ENCODE assay signal across 17 cellular contexts in the genomic region with DNA sequence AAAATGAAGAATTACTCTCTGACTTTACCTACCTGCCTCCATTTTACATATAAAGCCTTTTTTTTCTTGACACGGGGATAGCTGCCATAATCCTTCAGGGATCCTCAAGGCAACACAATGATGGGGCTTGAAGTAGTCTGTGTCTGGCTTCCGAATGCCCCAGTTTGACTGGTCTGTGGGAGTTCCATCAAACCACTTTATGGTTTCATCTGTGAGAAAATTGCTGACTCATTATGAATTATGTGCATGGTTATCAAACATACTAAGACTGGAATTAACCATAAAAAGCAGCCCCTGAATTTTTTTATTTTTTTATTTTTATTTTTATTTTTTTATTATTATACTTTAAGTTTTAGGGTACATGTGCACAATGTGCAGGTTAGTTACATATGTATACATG. TPM values are rescaled to one million over a fixed set of nuclear protein-coding genes. Genes with fewer than 3 reads are reported as not detected.
A peak's percentile ranks its signal among the peaks of the same experiment; 100 is the strongest.
DNase-seq lines count a peak whose midpoint lies in the region; ATAC-seq, FAIRE-seq and TF ChIP-seq lines count a peak whose summit lies in the region.
"Had no signal": no experiment of that assay in that cellular context is flagged by ENCODE, and none has a peak within 500 bp of the region (broad histone marks: within the 10 kb centered on the region; RNA-seq: fewer than 3 reads in every experiment).

No MANE protein-coding gene starts in this region.

- peaks cover 27% of the 10 kb centered on the region for H3K4me1 ChIP-seq in ACC112 (ENCODE audit: control insufficient read depth, insufficient read depth, low read length, unreplicated experiment)
- H3K4me1 ChIP-seq in IMR-90 (ENCODE audit: control insufficient read depth, insufficient read depth, low read length): no peaks in the 10 kb centered on the region
- H3K4me1 ChIP-seq in astrocyte (ENCODE audit: insufficient read depth, low read length): no peaks in the 10 kb centered on the region

- DNase-seq in IMR-90 (no peak), astrocyte (ENCODE audit: low read depth) (peak; percentile 2), osteocyte (ENCODE audit: extremely low spot score, unreplicated experiment) (no peak), dedifferentiated amniotic fluid mesenchymal stem cell (ENCODE audit: extremely low spot score) (no peak), Right ventricle myocardium superior (no peak)
- DNase-seq: CD8-positive, alpha-beta T cell; COR-L47; DND-41; GF-D8; GM23248; H7 had no signal

- H4K20me1 ChIP-seq in IMR-90 (ENCODE audit: insufficient read depth, low read length): no peaks in the 10 kb centered on the region
- H4K20me1 ChIP-seq in astrocyte (ENCODE audit: insufficient read depth, low read length): no peaks in the 10 kb centered on the region

- no peak overlapping the region for H2BK20ac ChIP-seq in IMR-90 (ENCODE audit: low read depth, low read length)

- H2AFZ ChIP-seq in ACC112 (ENCODE audit: low read length, unreplicated experiment): peak overlapping the region; percentile 79
- H2AFZ ChIP-seq in IMR-90 (replicated peaks; ENCODE audit: low read length, poor library complexity): no peak overlapping the region
- no peak overlapping the region for H2AFZ ChIP-seq in astrocyte (ENCODE audit: low read depth, low read length)
- H2AFZ ChIP-seq: GM23248 had no signal

- TF ChIP-seq CTCF in IMR-90 (conservative IDR thresholded peaks at IDR 0.05; ENCODE audit: low read depth, low read length) (no peak), astrocyte (IDR thresholded peaks at IDR 0.05; ENCODE audit: insufficient read depth, low read depth, low read length) (no peak), osteocyte (IDR thresholded peaks at IDR 0.05) (no peak)

- H3K9me3 ChIP-seq in IMR-90 (ENCODE audit: control insufficient read depth, insufficient read depth, low read length) (no peaks in the 10 kb centered on the region), astrocyte (ENCODE audit: insufficient read depth, low read depth, low read length) (no peaks in the 10 kb centered on the region)

- no peak overlapping the region; the same call in 1 of the 2 replicates for H3K18ac ChIP-seq in IMR-90 (ENCODE audit: low read depth, low read length)

- H3K4me3 ChIP-seq in ACC112 (ENCODE audit: low read depth, low read length) (no peak overlapping the region), IMR-90 (ENCODE audit: insufficient read depth, low read depth, low read length) (no peak overlapping the region), astrocyte (ENCODE audit: insufficient read depth, low read depth, low read length) (no peak overlapping the region)
- H3K4me3 ChIP-seq: GM23248 had no signal

- no peaks in the 10 kb centered on the region for H3K9me3 Mint-ChIP-seq in astrocyte (ENCODE audit: unreplicated experiment)
- no peaks in the 10 kb centered on the region for H3K9me3 Mint-ChIP-seq in osteocyte (ENCODE audit: unreplicated experiment)
- H3K9me3 Mint-ChIP-seq: CD14-positive monocyte; CD8-positive, alpha-beta T cell had no signal

- no peak for ATAC-seq in IMR-90 (ENCODE audit: low read depth)
- ATAC-seq in GM19463 (IDR thresholded peaks at IDR 0.05; ENCODE audit: unreplicated experiment): no peak
- ATAC-seq in Right ventricle myocardium superior (ENCODE audit: poor library complexity): no peak
- ATAC-seq: CD8-positive, alpha-beta T cell had no signal

- FAIRE-seq in astrocyte (lab: Jason Lieb, UNC): no peak
- FAIRE-seq: A204.1, D721Med, GM18507 had no signal

- WGBS in IMR-90 (ENCODE audit: extremely low coverage in 2 of 2, insufficient read length in 1 of 2), 2 experiments: no CpG with 5 or more reads among the region's 2 CpGs

- no peak overlapping the region for H2AK9ac ChIP-seq in IMR-90 (replicated peaks; ENCODE audit: low read depth, low read length, poor library complexity)

- H3K27me3 Mint-ChIP-seq in astrocyte (ENCODE audit: low read depth, unreplicated experiment): no peaks in the 10 kb centered on the region
- H3K27me3 Mint-ChIP-seq in osteocyte (ENCODE audit: unreplicated experiment): no peaks in the 10 kb centered on the region

- H3K36me3 Mint-ChIP-seq in astrocyte (ENCODE audit: low read depth, unreplicated experiment) (peaks cover 3% of the 10 kb centered on the region), osteocyte (ENCODE audit: unreplicated experiment) (peaks cover 27% of the 10 kb centered on the region)
- H3K36me3 Mint-ChIP-seq: CD14-positive monocyte; CD8-positive, alpha-beta T cell had no signal

- no peak overlapping the region for H3K14ac ChIP-seq in IMR-90 (replicated peaks; ENCODE audit: low read depth, low read length)

- TF ChIP-seq RAD21 in IMR-90 (IDR thresholded peaks at IDR 0.05; ENCODE audit: low read length): no peak

- H2BK5ac ChIP-seq in IMR-90 (ENCODE audit: low read depth, low read length, poor library complexity, severe bottlenecking): no peak overlapping the region

- no TSS peak for BruUV-seq in IMR-90 (replicated peaks; lab: Mats Ljungman, UMichigan)

- H3K79me2 ChIP-seq in ACC112 (ENCODE audit: control insufficient read depth, insufficient read depth, low read length, unreplicated experiment) (no peaks in the 10 kb centered on the region), astrocyte (ENCODE audit: insufficient read depth, low read length) (no peaks in the 10 kb centered on the region)

- H2BK15ac ChIP-seq in IMR-90 (ENCODE audit: low read depth, low read length): no peak overlapping the region

- H2BK120ac ChIP-seq in IMR-90 (ENCODE audit: low read depth, low read length): no peak overlapping the region

- no peak overlapping the region for H3K4ac ChIP-seq in IMR-90 (ENCODE audit: low read depth, low read length)

- H4K5ac ChIP-seq in IMR-90 (ENCODE audit: low read depth, low read length): no peak overlapping the region

- in situ Hi-C loops in IMR-90 (cut with MboI; ENCODE audit: low sequenced_read_pairs): no loop called here

- 0 out of 2 replicates have a peak, but pooled peaks cover 4% of the 10 kb centered on the region for H3K36me3 ChIP-seq in ACC112 (ENCODE audit: insufficient read depth, low read length)
- H3K36me3 ChIP-seq in IMR-90 (ENCODE audit: control insufficient read depth, insufficient read depth, low read length): no peaks in the 10 kb centered on the region
- H3K36me3 ChIP-seq in astrocyte (ENCODE audit: insufficient read depth, low read length): no peaks in the 10 kb centered on the region

- H3K9ac ChIP-seq in IMR-90 (ENCODE audit: low read depth, low read length) (no peak overlapping the region), astrocyte (ENCODE audit: low read length) (no peak overlapping the region)
- H3K9ac ChIP-seq: GM23248 had no signal

- TF ChIP-seq POLR2A in IMR-90 (IDR thresholded peaks at IDR 0.05; ENCODE audit: low read depth, low read length): no peak

- no peak overlapping the region for H3K27ac Mint-ChIP-seq in astrocyte (ENCODE audit: unreplicated experiment)
- H3K27ac Mint-ChIP-seq in osteocyte (ENCODE audit: unreplicated experiment): peak overlapping the region; percentile 97
- H3K27ac Mint-ChIP-seq: CD14-positive monocyte; CD8-positive, alpha-beta T cell had no signal

- no peak overlapping the region for H3K56ac ChIP-seq in IMR-90 (ENCODE audit: extremely low read depth, insufficient read depth, low read length)

- H3K4me3 Mint-ChIP-seq in astrocyte (ENCODE audit: unreplicated experiment): no peak overlapping the region
- no peak overlapping the region for H3K4me3 Mint-ChIP-seq in osteocyte (ENCODE audit: unreplicated experiment)
- H3K4me3 Mint-ChIP-seq: CD14-positive monocyte; CD8-positive, alpha-beta T cell had no signal

- dilution Hi-C loops in IMR-90 (cut with HindIII; ENCODE audit: low sequenced_read_pairs, unreplicated experiment): no loop called here

- no peaks in the 10 kb centered on the region for H3K79me1 ChIP-seq in IMR-90 (ENCODE audit: low read depth in 1 of 2, low read length in 2 of 2)

- no peaks in the 10 kb centered on the region for H3K4me1 Mint-ChIP-seq in astrocyte (ENCODE audit: low read depth, unreplicated experiment)
- peaks cover 69% of the 10 kb centered on the region for H3K4me1 Mint-ChIP-seq in osteocyte (ENCODE audit: unreplicated experiment)

- no peaks in the 10 kb centered on the region; the same call in 1 of the 2 replicates for H3K9me1 ChIP-seq in IMR-90 (ENCODE audit: insufficient read depth, low read length)

- H3K4me2 ChIP-seq in IMR-90 (ENCODE audit: low read depth, low read length) (no peak overlapping the region), astrocyte (ENCODE audit: low read length) (no peak overlapping the region)

- H2AK5ac ChIP-seq in IMR-90 (ENCODE audit: low read depth, low read length): no peak overlapping the region

- H3K27me3 ChIP-seq in ACC112 (ENCODE audit: insufficient read depth, low read length) (no peaks in the 10 kb centered on the region), IMR-90 (ENCODE audit: control insufficient read depth, insufficient read depth, low read length) (no peaks in the 10 kb centered on the region), astrocyte (ENCODE audit: insufficient read depth, low read length) (no peaks in the 10 kb centered on the region)

- no peak overlapping the region for H3K23ac ChIP-seq in IMR-90 (ENCODE audit: low read depth, low read length)

- intact Hi-C loops in IMR-90 (cut with micrococcal nuclease): no loop called here
- intact Hi-C loops in Right ventricle myocardium superior (cut with DNase I): no loop called here

- H3K27ac ChIP-seq in ACC112 (ENCODE audit: low read depth, low read length) (no peak overlapping the region), IMR-90 (ENCODE audit: insufficient read depth, low read length) (no peak overlapping the region), astrocyte (ENCODE audit: low read depth, low read length) (no peak overlapping the region)
- H3K27ac ChIP-seq: GM23248 had no signal

- no peak overlapping the region for H4K91ac ChIP-seq in IMR-90 (ENCODE audit: insufficient read depth, low read depth, low read length)

- CTCF ChIA-PET in IMR-90 (lab: Yijun Ruan, JAX): no interaction called here

- POLR2A ChIA-PET in IMR-90 (lab: Charles Lee; ENCODE audit: unreplicated experiment): no interaction called here

- H4K8ac ChIP-seq in IMR-90 (ENCODE audit: low read depth in 2 of 2, low read length in 2 of 2): no peak overlapping the region

TF ChIP-seq in IMR-90, 13 proteins besides CTCF, POLR2A, EP300 and RAD21:
- TF ChIP-seq MAFK (IDR thresholded peaks at IDR 0.05; ENCODE audit: low read depth, low read length) (peak; percentile 88), RFX5 (IDR thresholded peaks at IDR 0.05; ENCODE audit: low read depth, low read length) (no peak), NFE2L2 (IDR thresholded peaks at IDR 0.05; ENCODE audit: low read depth, low read length) (peak; percentile 82)

RNA-seq across cellular contexts. Expression of a gene that starts 40.3 kb away (rescaled TPM):
- not detected in 2 replicates for total RNA-seq in IMR-90 (2012; rRNA removed)
- polyA plus RNA-seq in IMR-90 (2012; rRNA removed): not detected in 2 replicates
- not detected in 2 replicates for polyA plus RNA-seq in IMR-90 (2012; cell fraction: cytosol; rRNA removed)
- not detected in 2 replicates for polyA plus RNA-seq in IMR-90 (2012; cell fraction: nucleus; rRNA removed; ENCODE audit: low replicate concordance)
- total RNA-seq in astrocyte: 0.22 and 0.25 TPM in 2 replicates
- 0.63 and 0.86 TPM in 2 replicates for total RNA-seq in osteocyte
- total RNA-seq in Right ventricle myocardium superior: 0.75 TPM
